ENCODE assay signal across 18 cellular contexts in the genomic region with DNA sequence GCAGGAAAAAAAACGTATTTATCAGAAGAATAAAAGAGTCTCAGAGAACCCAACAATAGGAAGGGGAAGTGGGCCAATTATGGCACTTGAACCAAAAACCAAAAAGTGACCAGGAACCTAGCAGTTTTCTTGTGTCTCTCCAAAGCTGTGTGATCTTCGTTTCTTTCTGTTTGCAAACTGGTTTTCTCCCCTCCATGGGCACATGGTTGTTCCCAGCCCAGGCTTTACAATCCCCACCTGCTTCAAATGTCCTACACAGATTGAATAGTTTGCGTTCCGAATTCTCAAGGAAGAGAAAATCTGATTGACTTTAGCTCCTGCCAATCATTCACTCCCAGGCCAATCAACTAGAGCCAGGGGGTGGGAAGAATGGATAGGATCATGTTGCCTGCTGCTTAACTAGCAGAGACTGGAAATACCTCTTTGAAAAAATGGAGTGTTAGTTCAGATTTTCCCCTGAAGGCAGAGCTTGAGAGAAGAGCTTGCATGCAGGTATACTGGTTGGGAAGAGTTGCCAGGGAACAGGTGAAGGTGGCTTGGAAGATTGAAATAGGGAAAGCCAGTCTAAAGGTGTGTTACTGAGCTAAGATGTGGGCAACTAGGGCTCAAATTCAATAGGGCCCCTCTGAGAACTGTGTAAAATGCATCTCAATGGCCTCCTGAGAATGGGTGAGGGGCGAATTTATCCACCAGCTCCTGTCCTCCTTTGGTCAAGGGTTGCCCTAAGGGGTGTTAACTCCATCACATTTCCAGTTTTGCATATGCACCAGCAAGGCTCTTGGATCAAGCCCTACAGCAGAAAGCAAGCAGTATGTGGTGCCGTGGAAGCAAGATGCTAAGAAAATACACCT.
DNase-seq lines count a peak whose midpoint lies in the region; ATAC-seq and TF ChIP-seq lines count a peak whose summit lies in the region.
"Had no signal": no experiment of that assay in that cellular context is flagged by ENCODE, and none has a peak within 500 bp of the region (broad histone marks: within the 10 kb centered on the region; RNA-seq: fewer than 3 reads in every experiment).

No MANE protein-coding gene starts in this region.

- WGBS in mammary epithelial cell (ENCODE audit: low coverage, missing lambda C conversion rate) = 4% methylated on average over 5 of the region's 6 CpGs

- no peak overlapping the region for H2AFZ ChIP-seq in mammary epithelial cell (ENCODE audit: low read depth, low read length)

- H3K27ac Mint-ChIP-seq in type B pancreatic cell = no peak overlapping the region
- H3K27ac Mint-ChIP-seq: activated CD4-positive, alpha-beta memory T cell treated with anti-CD3 and anti-CD28 coated beads, Interleukin-2, amount 10 ng/mL, durations not matched to agents 7 days and 5 days; activated T-helper 2 cell treated with anti-CD3 and anti-CD28 coated beads, Interferon-gamma antibody, Interleukin-2, Interleukin-4, amounts not matched to agents 10 μg/mL and 5 μg/mL and 100 μg/mL, durations not matched to agents 14 hours and 24 hours and 36 hours had no signal

- H3K27me3 ChIP-seq in iPS-18a (ENCODE audit: control insufficient read depth, insufficient read depth, low read length) = no peaks in the 10 kb centered on the region
- H3K27me3 ChIP-seq in gastrocnemius medialis = no peaks in the 10 kb centered on the region
- H3K27me3 ChIP-seq in mammary epithelial cell (ENCODE audit: insufficient read depth, low read length) = no peaks in the 10 kb centered on the region
- H3K27me3 ChIP-seq: tibial artery had no signal

- H3K27me3 Mint-ChIP-seq in type B pancreatic cell = peaks cover 20% of the 10 kb centered on the region
- H3K27me3 Mint-ChIP-seq: activated CD4-positive, alpha-beta memory T cell treated with anti-CD3 and anti-CD28 coated beads, Interleukin-2, amount 10 ng/mL, durations not matched to agents 7 days and 5 days had no signal

- H3K9ac ChIP-seq in iPS-18a (ENCODE audit: low read length) (peak overlapping the region; percentile 2), mammary epithelial cell (ENCODE audit: insufficient read depth, low read length) (no peak overlapping the region)

- no peak for TF ChIP-seq POLR2A in gastrocnemius medialis (IDR thresholded peaks at IDR 0.05)

- no peaks in the 10 kb centered on the region for H3K9me3 Mint-ChIP-seq in type B pancreatic cell
- H3K9me3 Mint-ChIP-seq: activated CD4-positive, alpha-beta memory T cell treated with anti-CD3 and anti-CD28 coated beads, Interleukin-2, amount 10 ng/mL, durations not matched to agents 7 days and 5 days; activated T-helper 2 cell treated with anti-CD3 and anti-CD28 coated beads, Interferon-gamma antibody, Interleukin-2, Interleukin-4, amounts not matched to agents 10 μg/mL and 5 μg/mL and 100 μg/mL, durations not matched to agents 14 hours and 24 hours and 36 hours had no signal

- TF ChIP-seq CTCF in gastrocnemius medialis (IDR thresholded peaks at IDR 0.05 in 4 of 5, conservative IDR thresholded peaks at IDR 0.05 in 1 of 5) (no peak), type B pancreatic cell (conservative IDR thresholded peaks at IDR 0.05) (no peak), mammary epithelial cell (conservative IDR thresholded peaks at IDR 0.05 in 1 of 2, IDR thresholded peaks at IDR 0.05 in 1 of 2; ENCODE audit: extremely low read depth in 1 of 2, insufficient read depth in 1 of 2, low read depth in 1 of 2, low read length in 2 of 2) (no peak)

- no peaks in the 10 kb centered on the region for H4K20me1 ChIP-seq in mammary epithelial cell (ENCODE audit: insufficient read depth, low read length)

- H3K9me3 ChIP-seq in iPS-18a (ENCODE audit: control insufficient read depth, low read depth, low read length) = no peaks in the 10 kb centered on the region
- H3K9me3 ChIP-seq in gastrocnemius medialis = no peaks in the 10 kb centered on the region
- peaks cover 9% of the 10 kb centered on the region for H3K9me3 ChIP-seq in mammary epithelial cell (replicated peaks; ENCODE audit: insufficient read depth, low read length)
- H3K9me3 ChIP-seq: gastroesophageal sphincter, sigmoid colon, tibial artery had no signal

- CTCF ChIA-PET in mammary epithelial cell (lab: Charles Lee; ENCODE audit: low non-redundant PET) = no interaction called here

- H3K4me1 Mint-ChIP-seq in type B pancreatic cell (ENCODE audit: unreplicated experiment) = no peaks in the 10 kb centered on the region
- H3K4me1 Mint-ChIP-seq: activated CD4-positive, alpha-beta memory T cell treated with anti-CD3 and anti-CD28 coated beads, Interleukin-2, amount 10 ng/mL, durations not matched to agents 7 days and 5 days had no signal

- ATAC-seq in HG03108 (IDR thresholded peaks at IDR 0.05; ENCODE audit: unreplicated experiment) = no peak
- ATAC-seq in gastrocnemius medialis = no peak
- ATAC-seq: gastroesophageal sphincter had no signal

- dilution Hi-C loops in mammary epithelial cell (cut with HindIII; ENCODE audit: low sequenced_read_pairs) = no loop called here

- H3K4me2 ChIP-seq in mammary epithelial cell (ENCODE audit: insufficient read depth, low read depth, low read length) = no peak overlapping the region

- intact Hi-C loops in gastrocnemius medialis (cut with DNase I; ENCODE audit: low total_unique reads) = no loop called here
- intact Hi-C loops in mammary epithelial cell (cut with micrococcal nuclease) = no loop called here

- H3K36me3 ChIP-seq in iPS-18a (ENCODE audit: control insufficient read depth, low read depth, low read length) (no peaks in the 10 kb centered on the region), gastrocnemius medialis (no peaks in the 10 kb centered on the region), mammary epithelial cell (ENCODE audit: insufficient read depth, low read length) (no peaks in the 10 kb centered on the region)
- H3K36me3 ChIP-seq: gastroesophageal sphincter, sigmoid colon, tibial artery had no signal

- no peak overlapping the region for H3K4me3 Mint-ChIP-seq in type B pancreatic cell
- H3K4me3 Mint-ChIP-seq: activated CD4-positive, alpha-beta memory T cell treated with anti-CD3 and anti-CD28 coated beads, Interleukin-2, amount 10 ng/mL, durations not matched to agents 7 days and 5 days had no signal

- H3K4me1 ChIP-seq in iPS-18a (ENCODE audit: control insufficient read depth, low read depth, low read length) (peaks cover 26% of the 10 kb centered on the region), gastrocnemius medialis (no peaks in the 10 kb centered on the region), mammary epithelial cell (ENCODE audit: insufficient read depth, low read length) (no peaks in the 10 kb centered on the region)
- H3K4me1 ChIP-seq: gastroesophageal sphincter, sigmoid colon, tibial artery had no signal

- no peaks in the 10 kb centered on the region for H3K79me2 ChIP-seq in mammary epithelial cell (ENCODE audit: insufficient read depth, low read length)

- in situ Hi-C loops in gastrocnemius medialis (cut with MboI; ENCODE audit: low sequenced_read_pairs in 4 of 4) = no loop called here
- in situ Hi-C loops in mammary epithelial cell (cut with MboI; ENCODE audit: low sequenced_read_pairs in 2 of 2) = no loop called here

- H3K4me3 ChIP-seq in iPS-18a (ENCODE audit: low read length) (peak overlapping the region; percentile 43), gastrocnemius medialis (no peak overlapping the region), mammary epithelial cell (replicated peaks in 1 of 3; ENCODE audit: insufficient read depth in 1 of 3, low read depth in 2 of 3, low read length in 3 of 3) (no peak overlapping the region)
- H3K4me3 ChIP-seq: gastroesophageal sphincter, sigmoid colon, SK-N-MC, tibial artery had no signal

- DNase-seq in ELF-1 (ENCODE audit: low read depth, low spot score) = peak; percentile 2
- peak; percentile 79 for DNase-seq in NCI-H146 treated with DMSO at 0.1 percent for 48 hours (lab: John Stamatoyannopoulos, UW; ENCODE audit: unreplicated experiment)
- peak; percentile 19 for DNase-seq in NCI-H82 treated with DMSO at 0.1 percent for 48 hours (lab: John Stamatoyannopoulos, UW; ENCODE audit: unreplicated experiment)
- DNase-seq in gastrocnemius medialis = no peak
- no peak for DNase-seq in type B pancreatic cell (ENCODE audit: extremely low spot score, unreplicated experiment)
- DNase-seq in mammary epithelial cell = no peak
- DNase-seq: activated CD4-positive, alpha-beta memory T cell treated with anti-CD3 and anti-CD28 coated beads, Interleukin-2, amount 10 ng/mL, durations not matched to agents 7 days and 5 days; HCEC 1CT; NCI-H1930; sigmoid colon; stimulated activated CD4-positive, alpha-beta T cell treated with anti-CD3 and anti-CD28 coated beads, Interleukin-4, amount 100 ng/mL, for 1 hour; tibial artery had no signal

- H3K27ac ChIP-seq in iPS-18a (ENCODE audit: low read length) (no peak overlapping the region), gastrocnemius medialis (no peak overlapping the region), mammary epithelial cell (ENCODE audit: insufficient read depth, low read depth, low read length) (no peak overlapping the region)
- H3K27ac ChIP-seq: gastroesophageal sphincter, HL-60, sigmoid colon, SK-N-MC, tibial artery had no signal

- BruUV-seq in mammary epithelial cell (replicated peaks; lab: Mats Ljungman, UMichigan) = no TSS peak

- H3K36me3 Mint-ChIP-seq in type B pancreatic cell = no peaks in the 10 kb centered on the region

Comparison
In these comparisons a context has a peak if more than half of its experiments do, and no peak if none do; other contexts are left out.
1. DNase-seq: peak in ELF-1 (single experiment), NCI-H146 treated with DMSO at 0.1 percent for 48 hours (single experiment) and NCI-H82 treated with DMSO at 0.1 percent for 48 hours (single experiment); none in gastrocnemius medialis (0 of 2), type B pancreatic cell (single experiment) and mammary epithelial cell (single experiment).